ENCODE assay signal across 13 cellular contexts in genomic region chr2:238094438-238095022, GRCh38. TPM values are rescaled to one million over a fixed set of nuclear protein-coding genes. Genes with fewer than 3 reads are reported as not detected.
DNase-seq lines count a peak whose midpoint lies in the region; ATAC-seq and TF ChIP-seq lines count a peak whose summit lies in the region.
"Had no signal": no experiment of that assay in that cellular context is flagged by ENCODE, and none has a peak within 500 bp of the region (broad histone marks: within the 10 kb centered on the region; RNA-seq: fewer than 3 reads in every experiment).

No MANE protein-coding gene starts in this region.

- no peak for ATAC-seq in activated naive CD4-positive, alpha-beta T cell treated with anti-CD3 and anti-CD28 coated beads, Interleukin-2, amount 50 U/mL, for 72 hours
- no peak for ATAC-seq in stimulated activated effector memory CD8-positive, alpha-beta T cell treated with anti-CD3 and anti-CD28 coated beads, Interleukin-12 subunit alpha, Interleukin-12 subunit beta, amount 100 ng/mL, for 72 hours
- ATAC-seq in GM19463 (IDR thresholded peaks at IDR 0.05; ENCODE audit: unreplicated experiment) = no peak

- no peaks in the 10 kb centered on the region for H3K9me3 Mint-ChIP-seq in activated naive CD4-positive, alpha-beta T cell treated with anti-CD3 and anti-CD28 coated beads for 36 hours
- no peaks in the 10 kb centered on the region for H3K9me3 Mint-ChIP-seq in activated naive CD4-positive, alpha-beta T cell treated with anti-CD3 and anti-CD28 coated beads, Interleukin-2, amount 50 U/mL, for 72 hours
- no peaks in the 10 kb centered on the region for H3K9me3 Mint-ChIP-seq in stimulated activated effector memory CD8-positive, alpha-beta T cell treated with anti-CD3 and anti-CD28 coated beads, Interleukin-12 subunit alpha, Interleukin-12 subunit beta, amount 100 ng/mL, for 72 hours
- H3K9me3 Mint-ChIP-seq: CD4-positive, CD25-positive, alpha-beta regulatory T cell; IgD-negative memory B cell had no signal

- no peaks in the 10 kb centered on the region for H3K27me3 ChIP-seq in Peyer's patch
- H3K27me3 ChIP-seq in MM.1S (replicated peaks; ENCODE audit: insufficient read depth, low read length) = no peaks in the 10 kb centered on the region

- H3K4me2 ChIP-seq in MM.1S (ENCODE audit: low read depth, low read length) = no peak overlapping the region

- H2AFZ ChIP-seq in MM.1S (ENCODE audit: low read length) = no peak overlapping the region

- no peak for TF ChIP-seq CTCF in Peyer's patch (IDR thresholded peaks at IDR 0.05)
- TF ChIP-seq CTCF in MM.1S (IDR thresholded peaks at IDR 0.05; ENCODE audit: low read length) = no peak

- CTCF ChIA-PET in activated naive CD4-positive, alpha-beta T cell treated with anti-CD3 and anti-CD28 coated beads for 36 hours (lab: Charles Lee) = no interaction called here

- H3K27ac Mint-ChIP-seq in activated naive CD4-positive, alpha-beta T cell treated with anti-CD3 and anti-CD28 coated beads for 36 hours = peak overlapping the region; percentile 36
- H3K27ac Mint-ChIP-seq in activated naive CD4-positive, alpha-beta T cell treated with anti-CD3 and anti-CD28 coated beads, Interleukin-2, amount 50 U/mL, for 72 hours = peak overlapping the region in 1 of 2 donors; percentile 30
- peak overlapping the region; percentile 23 for H3K27ac Mint-ChIP-seq in stimulated activated effector memory CD8-positive, alpha-beta T cell treated with anti-CD3 and anti-CD28 coated beads, Interleukin-12 subunit alpha, Interleukin-12 subunit beta, amount 100 ng/mL, for 72 hours
- H3K27ac Mint-ChIP-seq: CD4-positive, CD25-positive, alpha-beta regulatory T cell had no signal

- no peak overlapping the region for H3K4me3 Mint-ChIP-seq in activated naive CD4-positive, alpha-beta T cell treated with anti-CD3 and anti-CD28 coated beads for 36 hours
- H3K4me3 Mint-ChIP-seq in stimulated activated effector memory CD8-positive, alpha-beta T cell treated with anti-CD3 and anti-CD28 coated beads, Interleukin-12 subunit alpha, Interleukin-12 subunit beta, amount 100 ng/mL, for 72 hours = no peak overlapping the region
- H3K4me3 Mint-ChIP-seq: CD4-positive, CD25-positive, alpha-beta regulatory T cell; IgD-negative memory B cell had no signal

- no peaks in the 10 kb centered on the region for H3K9me2 ChIP-seq in MM.1S (replicated peaks; ENCODE audit: insufficient read depth, low read length)

- peaks cover 2% of the 10 kb centered on the region for H3K4me1 Mint-ChIP-seq in activated naive CD4-positive, alpha-beta T cell treated with anti-CD3 and anti-CD28 coated beads for 36 hours (ENCODE audit: low read depth)
- H3K4me1 Mint-ChIP-seq in stimulated activated effector memory CD8-positive, alpha-beta T cell treated with anti-CD3 and anti-CD28 coated beads, Interleukin-12 subunit alpha, Interleukin-12 subunit beta, amount 100 ng/mL, for 72 hours = no peaks in the 10 kb centered on the region

- peaks cover 0 to 9% (median 7%) of the 10 kb centered on the region in 4 donors for H3K4me1 ChIP-seq in Peyer's patch
- no peaks in the 10 kb centered on the region for H3K4me1 ChIP-seq in MM.1S (ENCODE audit: low read length)

- TF ChIP-seq POLR2A in Peyer's patch (IDR thresholded peaks at IDR 0.05) = no peak

- H3K4me3 ChIP-seq in Peyer's patch (no peak overlapping the region), MM.1S (ENCODE audit: low read length) (no peak overlapping the region)

- H3K9me3 ChIP-seq in Peyer's patch (no peaks in the 10 kb centered on the region), MM.1S (replicated peaks; ENCODE audit: insufficient read depth, low read length) (no peaks in the 10 kb centered on the region)

- no peaks in the 10 kb centered on the region for H3K27me3 Mint-ChIP-seq in activated naive CD4-positive, alpha-beta T cell treated with anti-CD3 and anti-CD28 coated beads for 36 hours (ENCODE audit: low read depth)
- H3K27me3 Mint-ChIP-seq: CD4-positive, CD25-positive, alpha-beta regulatory T cell; IgD-negative memory B cell had no signal

- peaks cover 21% of the 10 kb centered on the region for H3K36me3 Mint-ChIP-seq in activated naive CD4-positive, alpha-beta T cell treated with anti-CD3 and anti-CD28 coated beads for 36 hours (ENCODE audit: low read depth)
- H3K36me3 Mint-ChIP-seq in activated naive CD4-positive, alpha-beta T cell treated with anti-CD3 and anti-CD28 coated beads, Interleukin-2, amount 50 U/mL, for 72 hours = peaks cover 5 to 7% of the 10 kb centered on the region in 2 donors
- H3K36me3 Mint-ChIP-seq in stimulated activated effector memory CD8-positive, alpha-beta T cell treated with anti-CD3 and anti-CD28 coated beads, Interleukin-12 subunit alpha, Interleukin-12 subunit beta, amount 100 ng/mL, for 72 hours = peaks cover 19% of the 10 kb centered on the region
- H3K36me3 Mint-ChIP-seq: IgD-negative memory B cell had no signal

- no peak overlapping the region for H3K27ac ChIP-seq in Peyer's patch
- H3K27ac ChIP-seq in MM.1S (ENCODE audit: low read length) = no peak overlapping the region

- intact Hi-C loops in activated naive CD4-positive, alpha-beta T cell treated with anti-CD3 and anti-CD28 coated beads for 36 hours (cut with micrococcal nuclease) = no loop called here

- H3K36me3 ChIP-seq in Peyer's patch (peaks cover 0 to 4% (median 0%) of the 10 kb centered on the region in 3 donors), MM.1S (replicated peaks; ENCODE audit: insufficient read depth, low read length) (no peaks in the 10 kb centered on the region)

- H4K20me1 ChIP-seq in MM.1S (ENCODE audit: insufficient read depth, low read length) = no peaks in the 10 kb centered on the region

- H3K9ac ChIP-seq in MM.1S (ENCODE audit: low read length) = no peak overlapping the region

- H3K79me2 ChIP-seq in MM.1S (ENCODE audit: low read length) = no peaks in the 10 kb centered on the region

- H3F3A ChIP-seq in MM.1S (ENCODE audit: insufficient read depth, low read length) = no peaks in the 10 kb centered on the region

- DNase-seq in activated naive CD4-positive, alpha-beta T cell treated with anti-CD3 and anti-CD28 coated beads for 36 hours = no peak
- no peak for DNase-seq in activated naive CD4-positive, alpha-beta T cell treated with anti-CD3 and anti-CD28 coated beads, Interleukin-2, amount 50 U/mL, for 72 hours (ENCODE audit: low spot score in 2 of 2)
- peak in 2 of 3 donors; percentile 13 to 44 for DNase-seq in Peyer's patch
- DNase-seq in left kidney (ENCODE audit: low read depth, low spot score) = peak; percentile 20
- DNase-seq in stimulated activated effector memory CD8-positive, alpha-beta T cell treated with anti-CD3 and anti-CD28 coated beads, Interleukin-12 subunit alpha, Interleukin-12 subunit beta, amount 100 ng/mL, for 72 hours (ENCODE audit: low spot score in 2 of 2) = peak in 1 of 2 donors; percentile 17
- no peak for DNase-seq in Kasumi-1 (lab: John Stamatoyannopoulos, UW)
- no peak for DNase-seq in MM.1S
- DNase-seq: CD4-positive, CD25-positive, alpha-beta regulatory T cell; NCI-H1048; NCI-H69 had no signal

RNA-seq across cellular contexts. Expression of gene ESPNL, which starts 5.6 kb away (rescaled TPM):
- total RNA-seq in activated naive CD4-positive, alpha-beta T cell treated with anti-CD3 and anti-CD28 coated beads for 36 hours = under 1 TPM; 0.05 to 0.15 TPM
- total RNA-seq in activated naive CD4-positive, alpha-beta T cell treated with anti-CD3 and anti-CD28 coated beads, Interleukin-2, amount 50 U/mL, for 72 hours = under 1 TPM; 0.18 to 0.43 TPM
- total RNA-seq in Peyer's patch = 1 to 10 TPM in 1 of 4 donors, under 1 TPM in 1, not detected in 2; 0.27 to 2.5 TPM
- total RNA-seq: CD4-positive, CD25-positive, alpha-beta regulatory T cell; HT-29 had no signal

RNA-seq across cellular contexts. Expression of gene SCLY, which starts 33.7 kb away (rescaled TPM):
- 10 to 100 TPM; 46.4 to 46.7 TPM for total RNA-seq in activated naive CD4-positive, alpha-beta T cell treated with anti-CD3 and anti-CD28 coated beads for 36 hours
- 10 to 100 TPM; 58.0 to 75.2 TPM for total RNA-seq in activated naive CD4-positive, alpha-beta T cell treated with anti-CD3 and anti-CD28 coated beads, Interleukin-2, amount 50 U/mL, for 72 hours
- total RNA-seq in Peyer's patch = 10 to 100 TPM; 13.2 to 45.2 (median 24.2) TPM

RNA-seq across cellular contexts. Expression of gene KLHL30, which starts 43.9 kb away (rescaled TPM):
- not detected for total RNA-seq in activated naive CD4-positive, alpha-beta T cell treated with anti-CD3 and anti-CD28 coated beads for 36 hours
- total RNA-seq in activated naive CD4-positive, alpha-beta T cell treated with anti-CD3 and anti-CD28 coated beads, Interleukin-2, amount 50 U/mL, for 72 hours = not detected
- under 1 TPM in 2 of 4 donors, not detected in 2; 0.27 to 0.28 TPM for total RNA-seq in Peyer's patch
- total RNA-seq: CD4-positive, CD25-positive, alpha-beta regulatory T cell had no signal

Comparison
In these comparisons a context has a peak if more than half of its experiments do, and no peak if none do; other contexts are left out.
1. DNase-seq: peak in Peyer's patch (2 of 3) and left kidney (single experiment); none in activated naive CD4-positive, alpha-beta T cell treated with anti-CD3 and anti-CD28 coated beads for 36 hours (single experiment), activated naive CD4-positive, alpha-beta T cell treated with anti-CD3 and anti-CD28 coated beads, Interleukin-2, amount 50 U/mL, for 72 hours (0 of 2), Kasumi-1 (0 of 2) and MM.1S (single experiment).